In the genomic region with DNA sequence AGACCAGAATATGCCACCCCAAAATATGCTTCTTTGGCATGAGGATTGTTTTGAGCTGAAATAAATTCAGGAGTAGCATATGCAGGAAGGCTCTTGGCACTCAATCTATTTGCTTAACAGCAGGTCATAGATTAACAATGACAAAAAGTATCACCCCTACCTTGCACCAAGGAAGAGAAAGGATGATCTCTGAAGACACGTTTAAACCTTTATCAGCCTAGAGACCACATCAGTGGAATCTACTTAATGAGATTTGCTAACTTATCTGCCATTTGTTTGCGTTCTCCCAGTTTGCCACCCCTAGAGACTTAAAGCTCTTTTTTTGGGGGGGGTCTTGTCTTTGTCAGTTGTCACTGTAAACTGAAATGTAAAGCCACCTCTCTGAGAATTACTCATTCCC, we compare ENCODE assay signal across 25 cellular contexts.
"Had no signal": no experiment of that assay in that cellular context is flagged by ENCODE, and none has a peak within 500 bp of the region (broad histone marks: within the 10 kb centered on the region; RNA-seq: fewer than 3 reads in every experiment).

No MANE protein-coding gene starts in this region.

- H3K36me3 ChIP-seq: colonic mucosa, esophagus muscularis mucosa, gastroesophageal sphincter, heart left ventricle, ovary, sigmoid colon, thoracic aorta, tibial nerve, upper lobe of left lung had no signal

- H3K27ac ChIP-seq: colonic mucosa, esophagus muscularis mucosa, foreskin keratinocyte, gastroesophageal sphincter, heart left ventricle, hepatocyte, ovary, psoas muscle, sigmoid colon, thoracic aorta, tibial nerve, upper lobe of left lung had no signal

- H3K4me3 Mint-ChIP-seq: dendritic cell treated with granulocyte-macrophage colony-stimulating factor and Interleukin-4, amounts not matched to agents 40 ng/mL and 50 ng/mL, for 4 days; memory B cell; mesothelial cell of epicardium; naive thymus-derived CD4-positive, alpha-beta T cell; nephron; stimulated activated memory B cell treated with anti-CD40 and anti-IgM and Interleukin-4, amounts not matched to agents 10 μg/mL and 1 μg/mL and 100 μg/mL, for 72 hours; stimulated activated naive CD8-positive, alpha-beta T cell treated with anti-CD3 and anti-CD28 coated beads, Interleukin-15, Interleukin-2, amounts not matched to agents 100 ng/mL and 50 ng/mL, for 24 hours had no signal

- H3K4me3 ChIP-seq: colonic mucosa, esophagus muscularis mucosa, gastroesophageal sphincter, heart left ventricle, hepatocyte, lung, ovary, psoas muscle, sigmoid colon, thoracic aorta, tibial nerve, upper lobe of left lung had no signal

- DNase-seq: colonic mucosa; effector CD8-positive, alpha-beta T cell; foreskin keratinocyte; heart left ventricle; naive thymus-derived CD4-positive, alpha-beta T cell; nucleus accumbens; ovary; posterior cingulate gyrus; psoas muscle; right cardiac atrium; sigmoid colon; stimulated activated CD4-positive, alpha-beta T cell treated with anti-CD3 and anti-CD28 coated beads, Interleukin-4, amount 100 ng/mL, for 4 hours; upper lobe of left lung had no signal

- H3K27me3 ChIP-seq: colonic mucosa, esophagus muscularis mucosa, foreskin keratinocyte, gastroesophageal sphincter, heart left ventricle, hepatocyte, ovary, sigmoid colon, tibial nerve, upper lobe of left lung had no signal

- H3K36me3 Mint-ChIP-seq: memory B cell; mesothelial cell of epicardium; naive thymus-derived CD4-positive, alpha-beta T cell; stimulated activated memory B cell treated with anti-CD40 and anti-IgM and Interleukin-4, amounts not matched to agents 10 μg/mL and 1 μg/mL and 100 μg/mL, for 72 hours had no signal

- H3K9me3 ChIP-seq: colonic mucosa, gastroesophageal sphincter, ovary, psoas muscle, sigmoid colon, thoracic aorta, tibial nerve, upper lobe of left lung had no signal

- H3K27ac Mint-ChIP-seq: dendritic cell treated with granulocyte-macrophage colony-stimulating factor and Interleukin-4, amounts not matched to agents 40 ng/mL and 50 ng/mL, for 4 days; memory B cell; mesothelial cell of epicardium; naive thymus-derived CD4-positive, alpha-beta T cell; nephron; stimulated activated memory B cell treated with anti-CD40 and anti-IgM and Interleukin-4, amounts not matched to agents 10 μg/mL and 1 μg/mL and 100 μg/mL, for 72 hours; stimulated activated naive CD8-positive, alpha-beta T cell treated with anti-CD3 and anti-CD28 coated beads, Interleukin-15, Interleukin-2, amounts not matched to agents 100 ng/mL and 50 ng/mL, for 24 hours had no signal

- ATAC-seq: foreskin keratinocyte; gastroesophageal sphincter; heart left ventricle; naive thymus-derived CD4-positive, alpha-beta T cell; psoas muscle; right cardiac atrium; stimulated activated memory B cell treated with anti-CD40 and anti-IgM and Interleukin-4, amounts not matched to agents 10 μg/mL and 1 μg/mL and 100 μg/mL, for 72 hours had no signal

- H3K9me3 Mint-ChIP-seq: nephron had no signal

- H3K4me1 ChIP-seq: colonic mucosa, esophagus muscularis mucosa, foreskin keratinocyte, gastroesophageal sphincter, heart left ventricle, psoas muscle, sigmoid colon, tibial nerve, upper lobe of left lung had no signal

- H3K79me2 ChIP-seq: hepatocyte had no signal

- H3K4me1 Mint-ChIP-seq: memory B cell; nephron; stimulated activated memory B cell treated with anti-CD40 and anti-IgM and Interleukin-4, amounts not matched to agents 10 μg/mL and 1 μg/mL and 100 μg/mL, for 72 hours had no signal

- H3K27me3 Mint-ChIP-seq: dendritic cell treated with granulocyte-macrophage colony-stimulating factor and Interleukin-4, amounts not matched to agents 40 ng/mL and 50 ng/mL, for 4 days; memory B cell; naive thymus-derived CD4-positive, alpha-beta T cell; stimulated activated memory B cell treated with anti-CD40 and anti-IgM and Interleukin-4, amounts not matched to agents 10 μg/mL and 1 μg/mL and 100 μg/mL, for 72 hours; stimulated activated naive CD8-positive, alpha-beta T cell treated with anti-CD3 and anti-CD28 coated beads, Interleukin-15, Interleukin-2, amounts not matched to agents 100 ng/mL and 50 ng/mL, for 24 hours had no signal

- H3K4me2 ChIP-seq: hepatocyte had no signal
